9 cellular contexts compared by ENCODE assay signal in the genomic region with DNA sequence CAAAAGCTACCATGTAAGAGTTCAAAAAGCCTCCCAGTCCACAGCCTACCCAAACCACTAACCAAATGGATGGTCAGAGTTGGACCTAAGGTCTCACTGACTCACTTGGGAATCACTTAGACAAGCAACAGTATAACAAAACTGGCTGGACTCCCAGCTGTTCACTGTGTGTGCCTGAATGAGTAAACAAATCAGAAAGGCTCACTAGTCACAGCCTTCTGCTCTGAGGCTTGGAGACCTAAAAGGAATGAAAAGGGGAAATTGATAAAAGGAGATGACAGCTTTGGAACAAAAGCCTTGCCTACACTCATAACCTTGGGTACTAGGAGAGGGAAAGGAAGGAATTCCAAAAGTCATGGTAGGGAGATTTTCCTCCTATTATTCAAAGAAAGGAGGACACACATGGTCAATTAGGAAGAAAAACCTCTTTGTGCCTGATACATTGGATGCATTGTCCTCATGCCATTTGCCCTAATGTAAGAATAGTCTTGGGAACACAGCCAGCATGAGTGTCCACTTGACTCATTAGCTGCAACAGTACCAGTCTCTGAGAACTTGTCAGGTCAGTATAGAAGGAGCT.
A peak's percentile ranks its signal among the peaks of the same experiment; 100 is the strongest.
DNase-seq lines count a peak whose midpoint lies in the region; ATAC-seq and TF ChIP-seq lines count a peak whose summit lies in the region.
"Had no signal": no experiment of that assay in that cellular context is flagged by ENCODE, and none has a peak within 500 bp of the region (broad histone marks: within the 10 kb centered on the region; RNA-seq: fewer than 3 reads in every experiment).

No MANE protein-coding gene starts in this region.

- H3K9me3 ChIP-seq in ascending aorta, result no peaks in the 10 kb centered on the region

- peak; percentile 92 for DNase-seq in AG09309 (ENCODE audit: low read depth)
- peak; percentile 7 for DNase-seq in NCI-H146 treated with DMSO at 0.1 percent for 48 hours (lab: John Stamatoyannopoulos, UW; ENCODE audit: unreplicated experiment)
- DNase-seq in lung microvascular endothelial cell (ENCODE audit: low read depth in 2 of 2), result peak; percentile 50 to 97
- DNase-seq in ascending aorta (ENCODE audit: low spot score in 2 of 2), result no peak
- no peak for DNase-seq in D341Med (ENCODE audit: low spot score)
- no peak for DNase-seq in Kasumi-1 (lab: John Stamatoyannopoulos, UW)

- no peak for ATAC-seq in GM21381 (IDR thresholded peaks at IDR 0.05; ENCODE audit: unreplicated experiment)
- ATAC-seq: activated CD4-positive, CD25-positive, alpha-beta regulatory T cell treated with anti-CD3 and anti-CD28 coated beads, Interleukin-2, amount 50 U/mL, for 24 hours had no signal

- TF ChIP-seq CTCF in AG09309 (IDR thresholded peaks at IDR 0.05; ENCODE audit: control insufficient read depth, insufficient read depth, low read depth, low read length, missing control alignments) (no peak), ascending aorta (IDR thresholded peaks at IDR 0.05) (no peak)

- H3K4me3 ChIP-seq in AG09309 (ENCODE audit: control insufficient read depth, low read depth, low read length) (no peak overlapping the region), ascending aorta (no peak overlapping the region)

- intact Hi-C loops in ascending aorta (cut with DNase I), result no loop called here

- H3K27ac ChIP-seq in cingulate gyrus (ENCODE audit: low read depth, low read length) (peak overlapping the region; percentile 95), ascending aorta (no peak overlapping the region)

- H3K4me1 ChIP-seq in ascending aorta, result no peaks in the 10 kb centered on the region

- no peaks in the 10 kb centered on the region for H3K36me3 ChIP-seq in ascending aorta

- no peaks in the 10 kb centered on the region for H3K27me3 ChIP-seq in ascending aorta

Comparison
In these comparisons a context has a peak if more than half of its experiments do, and no peak if none do; other contexts are left out.
1. DNase-seq: peak in AG09309 (single experiment), NCI-H146 treated with DMSO at 0.1 percent for 48 hours (single experiment) and lung microvascular endothelial cell (2 of 2); none in ascending aorta (0 of 2), D341Med (single experiment) and Kasumi-1 (0 of 2).